In the genomic region with DNA sequence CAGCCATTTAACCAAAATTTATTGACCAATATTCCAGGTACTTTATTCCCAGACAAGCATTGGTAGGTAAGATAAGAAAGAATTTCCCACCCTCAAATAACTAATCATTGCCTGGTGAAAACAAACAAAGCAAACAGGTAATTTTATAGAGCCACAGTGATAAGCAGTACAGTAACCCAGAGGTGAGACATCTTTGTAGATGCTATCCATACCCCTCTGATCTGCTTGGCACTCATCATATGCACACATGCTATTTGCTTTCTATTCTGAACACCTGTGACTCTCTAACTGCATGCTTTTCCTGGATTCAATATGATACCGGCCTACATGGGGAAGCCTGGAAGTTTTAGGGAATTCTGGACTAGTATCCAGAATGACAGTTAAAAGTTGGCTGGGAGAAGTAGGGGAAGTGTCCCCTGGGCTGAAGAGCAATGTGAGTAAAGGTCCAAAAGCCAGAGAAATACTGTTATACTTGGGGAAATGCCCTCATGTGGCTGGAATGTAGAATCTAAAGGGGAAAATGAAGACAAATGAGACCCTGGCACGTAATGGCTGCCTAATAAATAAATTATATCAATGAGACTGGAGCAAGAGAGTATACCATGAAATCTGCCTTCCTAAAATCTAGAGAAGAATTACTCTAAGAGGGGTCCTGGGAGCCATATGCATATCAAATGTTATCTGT, we compare ENCODE assay signal across 16 cellular contexts.
DNase-seq lines count a peak whose midpoint lies in the region; FAIRE-seq and TF ChIP-seq lines count a peak whose summit lies in the region.
"Had no signal": no experiment of that assay in that cellular context is flagged by ENCODE, and none has a peak within 500 bp of the region (broad histone marks: within the 10 kb centered on the region; RNA-seq: fewer than 3 reads in every experiment).

No MANE protein-coding gene starts in this region.

- no peak for FAIRE-seq in astrocyte (lab: Jason Lieb, UNC)

- H3K4me3 Mint-ChIP-seq in astrocyte (ENCODE audit: unreplicated experiment) (no peak overlapping the region), endodermal cell (no peak overlapping the region)
- H3K4me3 Mint-ChIP-seq: CD4-positive, alpha-beta T cell had no signal

- H3K36me3 Mint-ChIP-seq in astrocyte (ENCODE audit: low read depth, unreplicated experiment) (no peaks in the 10 kb centered on the region), endodermal cell (ENCODE audit: low read depth) (no peaks in the 10 kb centered on the region)

- H3K27ac Mint-ChIP-seq in astrocyte (ENCODE audit: unreplicated experiment) (no peak overlapping the region), endodermal cell (no peak overlapping the region)
- H3K27ac Mint-ChIP-seq: CD4-positive, alpha-beta T cell had no signal

- H3K27ac ChIP-seq in astrocyte (ENCODE audit: low read depth, low read length) = no peak overlapping the region
- H3K27ac ChIP-seq in endodermal cell (ENCODE audit: low read depth, low read length) = no peak overlapping the region

- no peak for DNase-seq in astrocyte (ENCODE audit: low read depth)
- DNase-seq in endodermal cell = no peak
- peak; percentile 7 for DNase-seq in left kidney (ENCODE audit: low read depth, low spot score)
- DNase-seq in retinal pigment epithelial cell (ENCODE audit: low read depth) = no peak
- no peak for DNase-seq in C1 segment of cervical spinal cord (lab: John Stamatoyannopoulos, UW)
- DNase-seq in COLO668 (lab: John Stamatoyannopoulos, UW; ENCODE audit: unreplicated experiment) = no peak
- no peak for DNase-seq in 8988T
- DNase-seq: Calu3; CD4-positive, alpha-beta T cell; DMS53; NCI-H1105 treated with DMSO at 0.1 percent for 48 hours; NCI-H1694 treated with DMSO at 0.1 percent for 48 hours; NCI-H226; NCI-H526; SIG-M5 had no signal

- H3K9ac ChIP-seq in astrocyte (ENCODE audit: low read length) (no peak overlapping the region), endodermal cell (ENCODE audit: extremely low read depth, low read length, poor library complexity, severe bottlenecking) (no peak overlapping the region)

- H3K4me2 ChIP-seq in astrocyte (ENCODE audit: low read length) = no peak overlapping the region

- H3K27me3 ChIP-seq in astrocyte (ENCODE audit: insufficient read depth, low read length) = no peaks in the 10 kb centered on the region
- no peaks in the 10 kb centered on the region for H3K27me3 ChIP-seq in endodermal cell (ENCODE audit: control insufficient read depth, insufficient read depth, low read length, poor library complexity, severe bottlenecking)

- H3K9me3 Mint-ChIP-seq in astrocyte (ENCODE audit: unreplicated experiment) = no peaks in the 10 kb centered on the region
- H3K9me3 Mint-ChIP-seq in endodermal cell = no peaks in the 10 kb centered on the region
- H3K9me3 Mint-ChIP-seq: CD4-positive, alpha-beta T cell had no signal

- H3K4me1 ChIP-seq in astrocyte (ENCODE audit: insufficient read depth, low read length) (no peaks in the 10 kb centered on the region), endodermal cell (ENCODE audit: control insufficient read depth, insufficient read depth, low read length) (no peaks in the 10 kb centered on the region)
- H3K4me1 ChIP-seq: HAP-1 had no signal

- 85 to 90% methylated on average over 2 of the region's 2 CpGs for WGBS in endodermal cell (ENCODE audit: insufficient coverage in 1 of 2, insufficient read length in 1 of 2), 2 experiments

- TF ChIP-seq CTCF in astrocyte (IDR thresholded peaks at IDR 0.05; ENCODE audit: insufficient read depth, low read depth, low read length) = peak; percentile 5
- TF ChIP-seq CTCF in endodermal cell (conservative IDR thresholded peaks at IDR 0.05) = peak; percentile 55
- TF ChIP-seq CTCF in retinal pigment epithelial cell (conservative IDR thresholded peaks at IDR 0.05; ENCODE audit: low read depth, low read length) = peak; percentile 28

- H3K79me2 ChIP-seq in astrocyte (ENCODE audit: insufficient read depth, low read length) = no peaks in the 10 kb centered on the region

- no peaks in the 10 kb centered on the region for H3K4me1 Mint-ChIP-seq in astrocyte (ENCODE audit: low read depth, unreplicated experiment)
- no peaks in the 10 kb centered on the region for H3K4me1 Mint-ChIP-seq in endodermal cell

- H2AFZ ChIP-seq in astrocyte (ENCODE audit: low read depth, low read length) = no peak overlapping the region

- H3K9me3 ChIP-seq in astrocyte (ENCODE audit: insufficient read depth, low read depth, low read length) (no peaks in the 10 kb centered on the region), endodermal cell (ENCODE audit: control insufficient read depth, low read length) (no peaks in the 10 kb centered on the region)
- H3K9me3 ChIP-seq: HAP-1 had no signal

- H3K27me3 Mint-ChIP-seq in astrocyte (ENCODE audit: low read depth, unreplicated experiment) (peaks cover 5% of the 10 kb centered on the region), endodermal cell (ENCODE audit: insufficient read depth) (peaks cover 3% of the 10 kb centered on the region)

- H3K4me3 ChIP-seq in astrocyte (ENCODE audit: insufficient read depth, low read depth, low read length) (no peak overlapping the region), endodermal cell (ENCODE audit: low read length) (no peak overlapping the region), retinal pigment epithelial cell (ENCODE audit: low read length) (no peak overlapping the region)
- H3K4me3 ChIP-seq: HAP-1 had no signal

- H3K36me3 ChIP-seq in astrocyte (ENCODE audit: insufficient read depth, low read length) (no peaks in the 10 kb centered on the region), endodermal cell (ENCODE audit: control insufficient read depth, insufficient read depth, low read length) (no peaks in the 10 kb centered on the region)
- H3K36me3 ChIP-seq: HAP-1 had no signal

- H4K20me1 ChIP-seq in astrocyte (ENCODE audit: insufficient read depth, low read length) = no peaks in the 10 kb centered on the region

Comparison
In these comparisons a context has a peak if more than half of its experiments do, and no peak if none do; other contexts are left out.
1. CTCF ChIP-seq: peak in every context shown above with its lines; median percentile 55 in endodermal cell; 28 in retinal pigment epithelial cell; 5 in astrocyte.